20 cellular contexts compared by ENCODE assay signal in genomic region chr9:12973702-12974101, GRCh38.
DNase-seq lines count a peak whose midpoint lies in the region; ATAC-seq and TF ChIP-seq lines count a peak whose summit lies in the region.
"Had no signal": no experiment of that assay in that cellular context is flagged by ENCODE, and none has a peak within 500 bp of the region (broad histone marks: within the 10 kb centered on the region; RNA-seq: fewer than 3 reads in every experiment).

No MANE protein-coding gene starts in this region.

- H4K12ac ChIP-seq in trophoblast cell (ENCODE audit: low read depth, low read length), result no peak overlapping the region

- no peak overlapping the region for H2BK5ac ChIP-seq in trophoblast cell (ENCODE audit: low read depth, low read length, poor library complexity)

- no peak overlapping the region for H3K4ac ChIP-seq in trophoblast cell (ENCODE audit: low read depth, low read length)

- H3K27ac ChIP-seq in DND-41 (ENCODE audit: low read length) (peak overlapping the region; percentile 91), trophoblast cell (ENCODE audit: low read depth, low read length) (no peak overlapping the region), tibial artery (no peak overlapping the region)
- no peak overlapping the region for H3K27ac ChIP-seq in effector memory CD4-positive, alpha-beta T cell (ENCODE audit: insufficient read depth, low read length, poor library complexity, severe bottlenecking)
- H3K27ac ChIP-seq: WERI-Rb-1 had no signal

- no peak for ATAC-seq in DND-41 (ENCODE audit: insufficient read depth, low read depth)
- ATAC-seq: activated T-cell treated with anti-CD3 and anti-CD28 coated beads, Interleukin-2, amount 50 U/mL, for 4 hours; GM12878 had no signal

- H2AK5ac ChIP-seq in trophoblast cell (ENCODE audit: low read length), result no peak overlapping the region

- no CpG with 5 or more reads among the region's 1 CpG for WGBS in trophoblast cell (ENCODE audit: extremely low coverage, insufficient coverage, insufficient read length)

- intact Hi-C loops in tibial artery (cut with DNase I; ENCODE audit: low total_unique reads), result no loop called here

- H3K27me3 ChIP-seq in DND-41 (ENCODE audit: insufficient read depth, low read length, poor library complexity) (no peaks in the 10 kb centered on the region), trophoblast cell (ENCODE audit: insufficient read depth, low read length) (no peaks in the 10 kb centered on the region), tibial artery (no peaks in the 10 kb centered on the region)
- H3K27me3 ChIP-seq in effector memory CD4-positive, alpha-beta T cell (replicated peaks; ENCODE audit: control insufficient read depth, insufficient read depth, low read length, poor library complexity, severe bottlenecking), result no peaks in the 10 kb centered on the region

- H3K9me3 ChIP-seq in DND-41 (ENCODE audit: insufficient read depth, low read length, severe bottlenecking), result no peaks in the 10 kb centered on the region
- no peaks in the 10 kb centered on the region for H3K9me3 ChIP-seq in trophoblast cell (ENCODE audit: insufficient read depth, low read depth, low read length)
- H3K9me3 ChIP-seq in tibial artery, result no peaks in the 10 kb centered on the region
- no peaks in the 10 kb centered on the region for H3K9me3 ChIP-seq in effector memory CD4-positive, alpha-beta T cell (ENCODE audit: control insufficient read depth, low read length)
- H3K9me3 ChIP-seq: Caco-2 had no signal

- peak overlapping the region; percentile 52; the same call in 1 of the 2 replicates for H3K4me2 ChIP-seq in DND-41 (ENCODE audit: insufficient read depth, low read length)
- H3K4me2 ChIP-seq in trophoblast cell (ENCODE audit: low read length), result no peak overlapping the region

- peak overlapping the region; percentile 51 for H3K14ac ChIP-seq in trophoblast cell (ENCODE audit: low read length)

- H2AFZ ChIP-seq in DND-41 (ENCODE audit: low read depth, low read length), result 0 out of 2 replicates have a peak overlapping the region, but pooled peaks have one; percentile 33
- no peak overlapping the region for H2AFZ ChIP-seq in trophoblast cell (ENCODE audit: insufficient read depth, low read length, poor library complexity)

- H3K9ac ChIP-seq in DND-41 (ENCODE audit: low read depth, low read length), result no peak overlapping the region
- no peak overlapping the region for H3K9ac ChIP-seq in trophoblast cell (ENCODE audit: low read length)

- DNase-seq in DND-41, result no peak
- DNase-seq in NCI-H748 (lab: John Stamatoyannopoulos, UW; ENCODE audit: unreplicated experiment), result peak; percentile 96
- peak; percentile 50 for DNase-seq in epithelial cell of esophagus (ENCODE audit: low read depth)
- DNase-seq in trophoblast cell, result no peak
- DNase-seq in tibial artery, result no peak
- DNase-seq in NCI-H1694 (lab: John Stamatoyannopoulos, UW), result no peak
- DNase-seq in effector memory CD4-positive, alpha-beta T cell, result no peak
- DNase-seq: activated CD4-positive, alpha-beta T cell treated with anti-CD3 and anti-CD28 coated beads, Interleukin-2, amount 10 ng/mL, durations not matched to agents 24 days and 14 days; activated T-cell treated with anti-CD3 and anti-CD28 coated beads, Interleukin-2, amount 50 U/mL, for 4 hours; Caco-2; endodermal cell; H9; NCI-H1092 treated with DMSO at 0.1 percent for 48 hours; NCI-H2081; stimulated activated CD4-positive, alpha-beta T cell treated with anti-CD3 and anti-CD28 coated beads, Interleukin-2, amount 100 ng/mL, for 24 hours; WERI-Rb-1 had no signal

- H3K36me3 ChIP-seq in DND-41 (ENCODE audit: insufficient read depth, low read length), result no peaks in the 10 kb centered on the region
- no peaks in the 10 kb centered on the region for H3K36me3 ChIP-seq in trophoblast cell (ENCODE audit: control insufficient read depth in 1 of 2, insufficient read depth in 2 of 2, low read length in 2 of 2)
- no peaks in the 10 kb centered on the region for H3K36me3 ChIP-seq in tibial artery
- H3K36me3 ChIP-seq in effector memory CD4-positive, alpha-beta T cell (ENCODE audit: control insufficient read depth, insufficient read depth, low read length), result no peaks in the 10 kb centered on the region
- H3K36me3 ChIP-seq: WERI-Rb-1 had no signal

- H4K91ac ChIP-seq in trophoblast cell (ENCODE audit: low read depth, low read length), result peak overlapping the region; percentile 14

- H2BK12ac ChIP-seq in trophoblast cell (ENCODE audit: low read length), result peak overlapping the region; percentile 97

- peak overlapping the region; percentile 90 for H2BK120ac ChIP-seq in trophoblast cell (ENCODE audit: insufficient read depth, low read length, poor library complexity)

- H4K20me1 ChIP-seq in DND-41 (ENCODE audit: insufficient read depth, low read length), result no peaks in the 10 kb centered on the region

- H3K18ac ChIP-seq in trophoblast cell (ENCODE audit: low read length), result no peak overlapping the region

- H3K4me1 ChIP-seq in DND-41 (ENCODE audit: insufficient read depth, low read length) (peaks cover 24% of the 10 kb centered on the region), trophoblast cell (ENCODE audit: control insufficient read depth in 1 of 2, insufficient read depth in 2 of 2, low read length in 2 of 2) (peaks cover 5 to 9% of the 10 kb centered on the region in 2 experiments), tibial artery (peaks cover 0 to 29% (median 7%) of the 10 kb centered on the region in 4 donors)
- H3K4me1 ChIP-seq in effector memory CD4-positive, alpha-beta T cell (ENCODE audit: control insufficient read depth, insufficient read depth, low read length, poor library complexity, severe bottlenecking), result no peaks in the 10 kb centered on the region
- H3K4me1 ChIP-seq: Caco-2 had no signal

- H3K79me1 ChIP-seq in trophoblast cell (ENCODE audit: low read length), result peaks cover 9% of the 10 kb centered on the region

- no peak overlapping the region for H4K8ac ChIP-seq in trophoblast cell (ENCODE audit: low read depth, low read length)

- H3K4me3 ChIP-seq in DND-41 (ENCODE audit: low read depth in 1 of 2, low read length in 2 of 2), result no peak overlapping the region
- no peak overlapping the region for H3K4me3 ChIP-seq in epithelial cell of esophagus (ENCODE audit: low read length)
- no peak overlapping the region for H3K4me3 ChIP-seq in trophoblast cell (ENCODE audit: low read depth, low read length)
- H3K4me3 ChIP-seq in tibial artery, result no peak overlapping the region
- no peak overlapping the region for H3K4me3 ChIP-seq in effector memory CD4-positive, alpha-beta T cell (ENCODE audit: insufficient read depth, low read depth, low read length, poor library complexity, severe bottlenecking)
- H3K4me3 ChIP-seq: coronary artery, GM12878, lung, skin epidermis had no signal

- H3K79me2 ChIP-seq in DND-41 (ENCODE audit: insufficient read depth, low read length), result no peaks in the 10 kb centered on the region
- no peaks in the 10 kb centered on the region for H3K79me2 ChIP-seq in trophoblast cell (ENCODE audit: control insufficient read depth, insufficient read depth, low read length, poor library complexity)

- TF ChIP-seq CTCF in DND-41 (IDR thresholded peaks at IDR 0.05; ENCODE audit: borderline replicate concordance, extremely low read depth, low read length, poor library complexity, severe bottlenecking) (no peak), epithelial cell of esophagus (IDR thresholded peaks at IDR 0.05; ENCODE audit: insufficient read depth, low read depth, low read length, missing control alignments) (no peak), tibial artery (IDR thresholded peaks at IDR 0.05) (no peak)

- H3K23ac ChIP-seq in trophoblast cell (ENCODE audit: low read length), result no peak overlapping the region

Comparison
In these comparisons a context has a peak if more than half of its experiments do, and no peak if none do; other contexts are left out.
1. DNase-seq: peak in NCI-H748 (single experiment) and epithelial cell of esophagus (single experiment); none in DND-41 (single experiment), trophoblast cell (0 of 2), tibial artery (0 of 2), NCI-H1694 (single experiment) and effector memory CD4-positive, alpha-beta T cell (0 of 3).